Comparison of ENCODE assay signal across 2 cellular contexts in genomic region chr1:156657161-156657970, GRCh38.
TF ChIP-seq lines count a peak whose summit lies in the region.

No MANE protein-coding gene starts in this region.

TF ChIP-seq in A549, 52 proteins besides CTCF, POLR2A, EP300 and RAD21:
- no peak for TF ChIP-seq FOXS1 (CRISPR knock-in tag; IDR thresholded peaks at IDR 0.05)
- TF ChIP-seq KDM5A (IDR thresholded peaks at IDR 0.05), result peak; percentile 68; the same call in 1 of the 2 replicates
- TF ChIP-seq MAX (IDR thresholded peaks at IDR 0.05), result 0 out of 2 replicates have a peak, but pooled peaks have one; percentile 30
- peak; percentile 68 for TF ChIP-seq SMC3 (IDR thresholded peaks at IDR 0.05)

TF ChIP-seq in H1, 55 proteins besides CTCF, POLR2A, EP300 and RAD21:
- TF ChIP-seq ASH2L (IDR thresholded peaks at IDR 0.05; ENCODE audit: low read length) (peak; percentile 60), KDM5A (IDR thresholded peaks at IDR 0.05; ENCODE audit: low read length) (0 out of 2 replicates have a peak, but pooled peaks have one; percentile 39), SUZ12 (IDR thresholded peaks at IDR 0.05; ENCODE audit: low read length) (peak; percentile 41; the same call in 1 of the 2 replicates), EZH2 (IDR thresholded peaks at IDR 0.05; ENCODE audit: low read depth, low read length, severe bottlenecking) (peak; percentile 67), BCL11A (IDR thresholded peaks at IDR 0.05; ENCODE audit: low read depth in 2 of 2, low read length in 2 of 2) (no peak), MAX (IDR thresholded peaks at IDR 0.05) (peak; percentile 50), BACH1 (IDR thresholded peaks at IDR 0.05; ENCODE audit: low read length) (no peak), CREB1 (IDR thresholded peaks at IDR 0.05) (peak; percentile 30; the same call in 1 of the 2 replicates)
